ENCODE assay signal across 30 cellular contexts in the genomic region with DNA sequence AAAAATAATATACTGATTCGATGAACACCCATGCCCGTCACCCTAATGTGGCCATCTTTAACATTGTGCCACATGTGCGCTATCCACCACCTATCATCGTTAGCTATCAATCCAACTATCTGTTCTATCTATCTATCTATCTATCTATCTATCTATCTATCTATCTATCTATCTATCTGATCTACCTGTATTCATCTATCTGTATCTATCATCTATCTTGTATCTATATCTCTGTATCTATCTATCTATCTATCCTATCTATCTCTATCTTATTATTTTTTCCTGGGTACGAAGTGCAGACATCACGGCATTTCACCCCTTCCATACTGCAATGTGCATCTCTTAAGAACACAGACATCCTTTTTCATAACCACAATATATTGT.
"Had no signal": no experiment of that assay in that cellular context is flagged by ENCODE, and none has a peak within 500 bp of the region (broad histone marks: within the 10 kb centered on the region; RNA-seq: fewer than 3 reads in every experiment).

No MANE protein-coding gene starts in this region.

- H3K9me3 ChIP-seq: MG63 had no signal

- H3K4me3 ChIP-seq: MG63 had no signal

- H3K27me3 ChIP-seq: MG63 had no signal

- DNase-seq: Karpas-422, Kasumi-1, MG63, NCI-H1048, NCI-H1092, NCI-H1092 treated with DMSO at 0.1 percent for 48 hours, NCI-H1105, NCI-H1105 treated with DMSO at 0.1 percent for 48 hours, NCI-H1417, NCI-H1417 treated with DMSO at 0.1 percent for 48 hours, NCI-H1436, NCI-H1436 treated with DMSO at 0.1 percent for 48 hours, NCI-H146, NCI-H1694, NCI-H1694 treated with DMSO at 0.1 percent for 48 hours, NCI-H187, NCI-H187 treated with DMSO at 0.1 percent for 48 hours, NCI-H1930, NCI-H2029, NCI-H2029 treated with DMSO at 0.1 percent for 48 hours, NCI-H2081, NCI-H2081 treated with DMSO at 0.1 percent for 48 hours, NCI-H2107, NCI-H2171, NCI-H2171 treated with DMSO at 0.1 percent for 48 hours, NCI-H2227 treated with DMSO at 0.1 percent for 48 hours, NCI-H345, NCI-H446 treated with DMSO at 0.1 percent for 48 hours, NCI-H510A, NCI-H510A treated with DMSO at 0.1 percent for 48 hours had no signal

- H3K36me3 ChIP-seq: MG63 had no signal
